14 cellular contexts compared by ENCODE assay signal in the genomic region with DNA sequence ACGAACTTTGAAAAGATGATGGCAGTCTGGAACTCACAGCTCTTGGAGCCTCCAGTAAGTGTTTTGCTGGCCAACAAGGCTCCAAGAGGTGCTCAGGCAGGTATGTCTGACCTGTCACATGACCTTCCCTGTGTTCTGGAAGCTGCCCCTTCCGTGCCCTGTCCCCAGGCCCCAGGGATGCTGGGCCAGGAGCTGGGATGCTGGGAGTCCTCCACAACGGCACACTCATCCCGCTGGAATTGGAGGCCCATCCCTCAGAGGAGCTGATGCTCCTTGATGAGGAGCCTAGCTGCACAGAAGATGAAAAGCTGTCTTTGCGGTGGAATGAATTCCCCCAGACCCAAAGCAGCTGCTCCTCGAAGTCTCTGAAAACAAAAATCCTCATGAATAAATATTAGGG. TPM values are rescaled to one million over a fixed set of nuclear protein-coding genes. Genes with fewer than 3 reads are reported as not detected.
DNase-seq lines count a peak whose midpoint lies in the region; ATAC-seq and TF ChIP-seq lines count a peak whose summit lies in the region.
"Had no signal": no experiment of that assay in that cellular context is flagged by ENCODE, and none has a peak within 500 bp of the region (broad histone marks: within the 10 kb centered on the region; RNA-seq: fewer than 3 reads in every experiment).

No MANE protein-coding gene starts in this region.

- H3F3A ChIP-seq in PC-9 (ENCODE audit: insufficient read depth, low read depth): peaks cover 42% of the 10 kb centered on the region
- H3F3A ChIP-seq in smooth muscle cell (ENCODE audit: low read depth): peaks cover 22% of the 10 kb centered on the region

- peak overlapping the region; percentile 51 for H3K4me2 ChIP-seq in PC-9
- H3K4me2 ChIP-seq in smooth muscle cell: peak overlapping the region; percentile 51
- H3K4me2 ChIP-seq: KMS-11 had no signal

- H3K4me3 ChIP-seq in PC-9 (no peak overlapping the region), smooth muscle cell (no peak overlapping the region)
- H3K4me3 ChIP-seq: body of pancreas had no signal

- peak overlapping the region; percentile 82 for H3K27ac ChIP-seq in PC-9
- peak overlapping the region; percentile 98 for H3K27ac ChIP-seq in smooth muscle cell (ENCODE audit: low read depth)
- H3K27ac ChIP-seq: body of pancreas, KMS-11 had no signal

- peaks cover 9% of the 10 kb centered on the region for H3K27me3 Mint-ChIP-seq in activated T-cell treated with anti-CD3 and anti-CD28 coated beads, Interleukin-2, amount 50 U/mL, for 72 hours (ENCODE audit: low read depth)
- peaks cover 4% of the 10 kb centered on the region for H3K27me3 Mint-ChIP-seq in activated T-cell treated with anti-CD3 and anti-CD28 coated beads, Interleukin-2, amount 50 U/mL, for 4 hours (ENCODE audit: low read depth)
- H3K27me3 Mint-ChIP-seq in chondrocyte (ENCODE audit: low read depth): peaks cover 16% of the 10 kb centered on the region

- BruUV-seq in PC-9 (replicated peaks; lab: Mats Ljungman, UMichigan): no TSS peak

- H3K4me1 ChIP-seq in PC-9 (replicated peaks; ENCODE audit: insufficient read depth) (peaks cover 34% of the 10 kb centered on the region), smooth muscle cell (ENCODE audit: low read depth) (peaks cover 9% of the 10 kb centered on the region)
- H3K4me1 ChIP-seq: body of pancreas had no signal

- no peaks in the 10 kb centered on the region for H3K9me3 ChIP-seq in PC-9 (ENCODE audit: insufficient read depth, low read depth)
- no peaks in the 10 kb centered on the region for H3K9me3 ChIP-seq in smooth muscle cell (replicated peaks; ENCODE audit: low read depth)
- H3K9me3 ChIP-seq: body of pancreas had no signal

- 59% methylated on average over 6 of the region's 6 CpGs for WGBS in smooth muscle cell (ENCODE audit: low lambda C conversion rate)

- H3K4me3 Mint-ChIP-seq in activated T-cell treated with anti-CD3 and anti-CD28 coated beads, Interleukin-2, amount 50 U/mL, for 72 hours: peak overlapping the region; percentile 21 to 40
- no peak overlapping the region for H3K4me3 Mint-ChIP-seq in activated T-cell treated with anti-CD3 and anti-CD28 coated beads, Interleukin-2, amount 50 U/mL, for 4 hours
- H3K4me3 Mint-ChIP-seq in chondrocyte (ENCODE audit: unreplicated experiment): no peak overlapping the region
- H3K4me3 Mint-ChIP-seq: activated CD4-positive, alpha-beta T cell treated with anti-CD3 and anti-CD28 coated beads for 36 hours had no signal

- no peaks in the 10 kb centered on the region for H3K36me3 ChIP-seq in PC-9 (ENCODE audit: low read depth)
- no peaks in the 10 kb centered on the region for H3K36me3 ChIP-seq in smooth muscle cell (ENCODE audit: low read depth)

- no peaks in the 10 kb centered on the region for H3K27me3 ChIP-seq in PC-9 (ENCODE audit: insufficient read depth, low read depth)
- H3K27me3 ChIP-seq in smooth muscle cell (ENCODE audit: low read depth): no peaks in the 10 kb centered on the region
- H3K27me3 ChIP-seq: body of pancreas had no signal

- CTCF ChIA-PET in PC-9 (lab: Charles Lee): no interaction called here

- no peaks in the 10 kb centered on the region for H3K9me3 Mint-ChIP-seq in activated T-cell treated with anti-CD3 and anti-CD28 coated beads, Interleukin-2, amount 50 U/mL, for 72 hours
- H3K9me3 Mint-ChIP-seq in activated T-cell treated with anti-CD3 and anti-CD28 coated beads, Interleukin-2, amount 50 U/mL, for 4 hours: no peaks in the 10 kb centered on the region
- no peaks in the 10 kb centered on the region for H3K9me3 Mint-ChIP-seq in chondrocyte (ENCODE audit: low read depth)

- no peaks in the 10 kb centered on the region for H3K9me2 ChIP-seq in PC-9 (ENCODE audit: insufficient read depth)

- H3K36me3 Mint-ChIP-seq in activated T-cell treated with anti-CD3 and anti-CD28 coated beads, Interleukin-2, amount 50 U/mL, for 72 hours (ENCODE audit: insufficient read depth in 2 of 2): no peaks in the 10 kb centered on the region
- H3K36me3 Mint-ChIP-seq in activated T-cell treated with anti-CD3 and anti-CD28 coated beads, Interleukin-2, amount 50 U/mL, for 4 hours (ENCODE audit: insufficient read depth): no peaks in the 10 kb centered on the region
- H3K36me3 Mint-ChIP-seq in chondrocyte (ENCODE audit: low read depth): no peaks in the 10 kb centered on the region

- H3K79me2 ChIP-seq in PC-9 (ENCODE audit: low read depth): no peaks in the 10 kb centered on the region
- no peaks in the 10 kb centered on the region for H3K79me2 ChIP-seq in smooth muscle cell (ENCODE audit: low read depth)

- intact Hi-C loops in PC-9 (cut with micrococcal nuclease; ENCODE audit: unreplicated experiment): loop anchor here (1.0 kb wide), 1 partner anchor 11 kb away; no protein-coding TSS in a partner anchor

- no peak overlapping the region for H3K27ac Mint-ChIP-seq in activated T-cell treated with anti-CD3 and anti-CD28 coated beads, Interleukin-2, amount 50 U/mL, for 72 hours
- H3K27ac Mint-ChIP-seq in chondrocyte (ENCODE audit: unreplicated experiment): peak overlapping the region; percentile 24

- H3K9ac ChIP-seq in smooth muscle cell (ENCODE audit: low read depth): peak overlapping the region; percentile 86
- H3K9ac ChIP-seq: KMS-11 had no signal

- H2AFZ ChIP-seq in PC-9 (no peak overlapping the region), smooth muscle cell (ENCODE audit: low read depth) (no peak overlapping the region)

- no peak for DNase-seq in activated T-cell treated with anti-CD3 and anti-CD28 coated beads, Interleukin-2, amount 50 U/mL, for 72 hours
- no peak for DNase-seq in activated T-cell treated with anti-CD3 and anti-CD28 coated beads, Interleukin-2, amount 50 U/mL, for 4 hours
- DNase-seq in PC-9 (no peak), chondrocyte (ENCODE audit: low spot score) (no peak), smooth muscle cell (lab: John Stamatoyannopoulos, UW; ENCODE audit: unreplicated experiment) (no peak), NOMO-1 treated with dmso at 0.1 percent for 144 hours (lab: John Stamatoyannopoulos, UW; ENCODE audit: unreplicated experiment) (no peak), LoVo (ENCODE audit: low spot score) (no peak), SIG-M5 treated with dmso at 0.1 percent for 504 hours (lab: John Stamatoyannopoulos, UW; ENCODE audit: unreplicated experiment) (no peak)
- DNase-seq: effector CD4-positive, alpha-beta T cell had no signal

- ATAC-seq in activated T-cell treated with anti-CD3 and anti-CD28 coated beads, Interleukin-2, amount 50 U/mL, for 72 hours (replicated peaks in 1 of 2): no peak
- ATAC-seq in activated T-cell treated with anti-CD3 and anti-CD28 coated beads, Interleukin-2, amount 50 U/mL, for 4 hours: no peak
- ATAC-seq: body of pancreas had no signal

- H3K4me1 Mint-ChIP-seq in activated T-cell treated with anti-CD3 and anti-CD28 coated beads, Interleukin-2, amount 50 U/mL, for 72 hours (ENCODE audit: low read depth): peaks cover 45% of the 10 kb centered on the region
- peaks cover 28% of the 10 kb centered on the region for H3K4me1 Mint-ChIP-seq in activated T-cell treated with anti-CD3 and anti-CD28 coated beads, Interleukin-2, amount 50 U/mL, for 4 hours (ENCODE audit: low read depth)
- peaks cover 13% of the 10 kb centered on the region for H3K4me1 Mint-ChIP-seq in chondrocyte (ENCODE audit: low read depth)

- POLR2A ChIA-PET in PC-9 (lab: Charles Lee; ENCODE audit: unreplicated experiment): interaction anchor here (0.6 kb wide), 2 partner anchors 63 to 85 kb away, joined by 3 to 6 read pairs; no protein-coding TSS in a partner anchor

- TF ChIP-seq CTCF in PC-9 (conservative IDR thresholded peaks at IDR 0.05) (no peak), chondrocyte (IDR thresholded peaks at IDR 0.05) (no peak), smooth muscle cell (IDR thresholded peaks at IDR 0.05; ENCODE audit: borderline replicate concordance, insufficient read depth, poor library complexity, severe bottlenecking) (no peak)

- H4K20me1 ChIP-seq in PC-9 (ENCODE audit: insufficient read depth) (no peaks in the 10 kb centered on the region), smooth muscle cell (ENCODE audit: low read depth) (no peaks in the 10 kb centered on the region)

RNA-seq across cellular contexts. Expression of a gene that starts 47.8 kb away (rescaled TPM):
- total RNA-seq in activated T-cell treated with anti-CD3 and anti-CD28 coated beads, Interleukin-2, amount 50 U/mL, for 72 hours: not detected
- total RNA-seq in activated T-cell treated with anti-CD3 and anti-CD28 coated beads, Interleukin-2, amount 50 U/mL, for 4 hours: not detected
- total RNA-seq in PC-9 (2021): not detected in 2 replicates
- total RNA-seq in chondrocyte: not detected in 3 replicates
- total RNA-seq in smooth muscle cell: not detected in 2 replicates
- not detected in 2 replicates for polyA plus RNA-seq in smooth muscle cell
- total RNA-seq: activated CD4-positive, alpha-beta T cell treated with anti-CD3 and anti-CD28 coated beads for 36 hours; body of pancreas; frontal cortex; mononuclear cell had no signal

RNA-seq across cellular contexts. Expression of a gene that starts 53.0 kb away (rescaled TPM):
- 100 to 1,000 TPM in 1 of 2 donors, 10 to 100 TPM in 1; 96.6 to 108 TPM for total RNA-seq in activated T-cell treated with anti-CD3 and anti-CD28 coated beads, Interleukin-2, amount 50 U/mL, for 72 hours
- total RNA-seq in activated T-cell treated with anti-CD3 and anti-CD28 coated beads, Interleukin-2, amount 50 U/mL, for 4 hours: 10 to 100 TPM; 25.8 to 33.9 (median 28.7) TPM
- total RNA-seq in PC-9 (2021): 0.31 and 0.85 TPM in 2 replicates
- not detected in 3 replicates for total RNA-seq in chondrocyte
- not detected in 2 replicates for total RNA-seq in smooth muscle cell
- not detected in 2 replicates for polyA plus RNA-seq in smooth muscle cell

Comparison
In these comparisons a context has a peak if more than half of its experiments do, and no peak if none do; other contexts are left out.
1. H3K4me3 Mint-ChIP-seq: peak in activated T-cell treated with anti-CD3 and anti-CD28 coated beads, Interleukin-2, amount 50 U/mL, for 72 hours (2 of 2); none in activated T-cell treated with anti-CD3 and anti-CD28 coated beads, Interleukin-2, amount 50 U/mL, for 4 hours (single experiment) and chondrocyte (single experiment).
2. RNA of a gene that starts 53.0 kb away (total RNA-seq): 96.6 to 108 TPM in activated T-cell treated with anti-CD3 and anti-CD28 coated beads, Interleukin-2, amount 50 U/mL, for 72 hours and 25.8 to 33.9 TPM in activated T-cell treated with anti-CD3 and anti-CD28 coated beads, Interleukin-2, amount 50 U/mL, for 4 hours; 0.31 to 0.85 TPM in PC-9, not detected in chondrocyte and not detected in smooth muscle cell; every median in the first group is over 10 times any median in the second.